In the genomic region with DNA sequence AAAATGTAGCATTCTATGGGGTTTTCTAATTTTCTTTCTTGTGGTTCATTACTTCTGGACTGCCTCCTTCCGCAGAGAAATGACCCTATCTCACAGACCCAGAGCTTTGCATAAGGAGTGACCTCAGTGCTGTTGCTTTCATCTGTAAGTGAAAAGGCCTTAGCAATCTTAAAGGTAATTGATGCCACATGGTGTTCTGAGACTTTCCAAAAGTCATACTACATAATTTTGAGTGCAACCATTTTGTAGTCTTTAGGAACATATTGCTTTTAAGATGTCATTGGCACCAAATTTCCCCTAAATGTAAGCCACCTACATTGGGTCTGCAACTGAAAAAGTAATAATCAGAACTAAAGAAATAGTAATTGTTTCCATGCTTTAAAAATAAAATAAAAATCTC, we compare ENCODE assay signal across 17 cellular contexts. TPM values are rescaled to one million over a fixed set of nuclear protein-coding genes. Genes with fewer than 3 reads are reported as not detected.
A peak's percentile ranks its signal among the peaks of the same experiment; 100 is the strongest.
DNase-seq lines count a peak whose midpoint lies in the region; ATAC-seq, FAIRE-seq and TF ChIP-seq lines count a peak whose summit lies in the region.
"Had no signal": no experiment of that assay in that cellular context is flagged by ENCODE, and none has a peak within 500 bp of the region (broad histone marks: within the 10 kb centered on the region; RNA-seq: fewer than 3 reads in every experiment).

No MANE protein-coding gene starts in this region.

- no peak for TF ChIP-seq POLR2A in GM12878 (IDR thresholded peaks at IDR 0.05; ENCODE audit: low read depth, low read length)

- H3K9me3 ChIP-seq in GM12878 (replicated peaks; ENCODE audit: control insufficient read depth, insufficient read depth, low read length) (no peaks in the 10 kb centered on the region; the same call in 1 of the 3 replicates), BE2C (no peaks in the 10 kb centered on the region)
- H3K9me3 ChIP-seq: upper lobe of right lung had no signal

- no peak overlapping the region for H3K4me2 ChIP-seq in GM12878 (ENCODE audit: control insufficient read depth, insufficient read depth)

- DNase-seq in GM12878 (ENCODE audit: low read depth, low spot score) = no peak
- no peak for DNase-seq in stimulated activated CD4-positive, alpha-beta T cell treated with anti-CD3 and anti-CD28 coated beads, Interleukin-2, amount 100 ng/mL, for 24 hours
- no peak for DNase-seq in NCI-H2171 (lab: John Stamatoyannopoulos, UW)
- DNase-seq in BE2C = no peak
- DNase-seq in dedifferentiated amniotic fluid mesenchymal stem cell (ENCODE audit: extremely low spot score) = no peak
- DNase-seq: activated CD4-positive, alpha-beta T cell treated with anti-CD3 and anti-CD28 coated beads for 48 hours; DMS153; effector CD4-positive, alpha-beta T cell; SHP77 treated with DMSO at 0.1 percent for 48 hours; upper lobe of right lung had no signal

- no peak overlapping the region for H3K9ac ChIP-seq in GM12878 (ENCODE audit: control insufficient read depth, insufficient read depth, low read length)

- H3K4me3 ChIP-seq in GM12878 (no peak overlapping the region), BE2C (ENCODE audit: low read depth, low read length) (no peak overlapping the region)
- H3K4me3 ChIP-seq: lung, upper lobe of right lung had no signal

- H3K27ac ChIP-seq in GM12878 (ENCODE audit: control insufficient read depth, insufficient read depth) = no peak overlapping the region
- H3K27ac ChIP-seq: upper lobe of right lung had no signal

- FAIRE-seq in GM12878 (lab: Jason Lieb, UNC) = peak; percentile 90
- FAIRE-seq: frontal cortex had no signal

- 0 out of 2 replicates have a peak, but pooled peaks have one; percentile 3 for TF ChIP-seq RAD21 in GM12878 (IDR thresholded peaks at IDR 0.05; ENCODE audit: insufficient read depth, low read depth, low read length)

- no peaks in the 10 kb centered on the region for H3K36me3 ChIP-seq in GM12878 (ENCODE audit: control insufficient read depth in 2 of 2, insufficient read depth in 2 of 2, low read length in 1 of 2)
- H3K36me3 ChIP-seq in BE2C = no peaks in the 10 kb centered on the region
- H3K36me3 ChIP-seq: upper lobe of right lung had no signal

- RAD21 ChIA-PET in GM12878 (lab: Charles Lee; ENCODE audit: unreplicated experiment) = no interaction called here

- H3K79me2 ChIP-seq in GM12878 (ENCODE audit: control insufficient read depth, insufficient read depth, low read length) = no peaks in the 10 kb centered on the region

- H3K27me3 ChIP-seq in GM12878 (replicated peaks in 1 of 2; ENCODE audit: control insufficient read depth in 2 of 2, insufficient read depth in 2 of 2, low read length in 1 of 2) (no peaks in the 10 kb centered on the region), BE2C (no peaks in the 10 kb centered on the region)
- H3K27me3 ChIP-seq: upper lobe of right lung had no signal

- SMC1A ChIA-PET in GM12878 (lab: Charles Lee; ENCODE audit: uncharacterized antibody, unreplicated experiment) = interaction anchor here (1.1 kb wide), 1 partner anchor 14 kb away, joined by 3 read pairs; no protein-coding TSS in a partner anchor

- intact Hi-C loops in GM12878 (cut with micrococcal nuclease; ENCODE audit: unreplicated experiment) = no loop called here

- peaks cover under 1% of the 10 kb centered on the region; the same call in 1 of the 2 replicates for H3K4me1 ChIP-seq in GM12878 (ENCODE audit: control insufficient read depth, insufficient read depth, low read length)
- H3K4me1 ChIP-seq in BE2C = no peaks in the 10 kb centered on the region
- H3K4me1 ChIP-seq: upper lobe of right lung had no signal

- TF ChIP-seq EP300 in GM12878 (IDR thresholded peaks at IDR 0.05; ENCODE audit: borderline replicate concordance in 1 of 2, control insufficient read depth in 1 of 2, low read depth in 2 of 2, low read length in 2 of 2) = no peak

- ATAC-seq in GM18520 (IDR thresholded peaks at IDR 0.05; ENCODE audit: unreplicated experiment) (peak; percentile 50), GM21381 (IDR thresholded peaks at IDR 0.05; ENCODE audit: unreplicated experiment) (peak; percentile 66), HG02885 (IDR thresholded peaks at IDR 0.05; ENCODE audit: poor library complexity, unreplicated experiment) (peak; percentile 88), GM12878 (peak; percentile 98)
- ATAC-seq: natural killer cell treated with Interleukin-12 subunit alpha and Interleukin-12 subunit beta and Interleukin-15 and Interleukin-18, amount 100 ng/mL, for 72 hours; upper lobe of right lung had no signal

- WGBS in GM12878 (ENCODE audit: insufficient coverage, insufficient replicate concordance, low lambda C conversion rate, missing lambda C conversion rate) = 48% methylated on average over 1 of the region's 1 CpG

- CTCF ChIA-PET in GM12878 (lab: Yijun Ruan, JAX) = no interaction called here

- BruUV-seq in GM12878 (replicated peaks; lab: Mats Ljungman, UMichigan) = no TSS peak

- POLR2A ChIA-PET in GM12878 (lab: Charles Lee) = no interaction called here

- no peak for TF ChIP-seq CTCF in GM12878 (IDR thresholded peaks at IDR 0.05 in 2 of 3, conservative IDR thresholded peaks at IDR 0.05 in 1 of 3; ENCODE audit: control insufficient read depth in 2 of 3, extremely low read depth in 1 of 3, insufficient read depth in 1 of 3, low read depth in 3 of 3, low read length in 3 of 3)
- TF ChIP-seq CTCF in BE2C (IDR thresholded peaks at IDR 0.05; ENCODE audit: low read depth, low read length) = no peak

- peak overlapping the region; percentile 9; the same call in 1 of the 2 replicates for H2AFZ ChIP-seq in GM12878 (ENCODE audit: control insufficient read depth, low read depth, low read length)

- in situ Hi-C loops in GM12878 (cut with MboI) = no loop called here

- no peaks in the 10 kb centered on the region for H4K20me1 ChIP-seq in GM12878 (ENCODE audit: control insufficient read depth, insufficient read depth)

TF ChIP-seq in GM12878, 131 proteins besides CTCF, POLR2A, EP300 and RAD21 (continues in another document):
- no peak for TF ChIP-seq FOXK2 (IDR thresholded peaks at IDR 0.05)
- peak; percentile 75 for TF ChIP-seq RUNX3 (IDR thresholded peaks at IDR 0.05; ENCODE audit: low read length)
- TF ChIP-seq CREM (IDR thresholded peaks at IDR 0.05; ENCODE audit: low read depth) = peak; percentile 59; the same call in 1 of the 2 replicates
- TF ChIP-seq JUNB (IDR thresholded peaks at IDR 0.05) = peak; percentile 34
- TF ChIP-seq SPI1 (IDR thresholded peaks at IDR 0.05; ENCODE audit: borderline replicate concordance, insufficient read depth, low read depth, low read length) = no peak
- TF ChIP-seq NFIC (IDR thresholded peaks at IDR 0.05; ENCODE audit: low read depth, low read length) = peak; percentile 88
- TF ChIP-seq, protein P1, sequence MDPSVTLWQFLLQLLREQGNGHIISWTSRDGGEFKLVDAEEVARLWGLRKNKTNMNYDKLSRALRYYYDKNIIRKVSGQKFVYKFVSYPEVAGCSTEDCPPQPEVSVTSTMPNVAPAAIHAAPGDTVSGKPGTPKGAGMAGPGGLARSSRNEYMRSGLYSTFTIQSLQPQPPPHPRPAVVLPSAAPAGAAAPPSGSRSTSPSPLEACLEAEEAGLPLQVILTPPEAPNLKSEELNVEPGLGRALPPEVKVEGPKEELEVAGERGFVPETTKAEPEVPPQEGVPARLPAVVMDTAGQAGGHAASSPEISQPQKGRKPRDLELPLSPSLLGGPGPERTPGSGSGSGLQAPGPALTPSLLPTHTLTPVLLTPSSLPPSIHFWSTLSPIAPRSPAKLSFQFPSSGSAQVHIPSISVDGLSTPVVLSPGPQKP (IDR thresholded peaks at IDR 0.05; ENCODE audit: low read depth, low read length) = no peak
- peak; percentile 67 for TF ChIP-seq MTA2 (IDR thresholded peaks at IDR 0.05; ENCODE audit: low read depth)
- 0 out of 2 replicates have a peak, but pooled peaks have one; percentile 22 for TF ChIP-seq CREB1 (IDR thresholded peaks at IDR 0.05; ENCODE audit: low read depth)
- TF ChIP-seq BCL11A (IDR thresholded peaks at IDR 0.05; ENCODE audit: low read depth, low read length) = peak; percentile 51; the same call in 1 of the 2 replicates
- peak; percentile 81; the same call in 1 of the 3 replicates for TF ChIP-seq POU2F2 (IDR thresholded peaks at IDR 0.05; ENCODE audit: borderline replicate concordance, low read depth, low read length)
- TF ChIP-seq, protein P2, sequence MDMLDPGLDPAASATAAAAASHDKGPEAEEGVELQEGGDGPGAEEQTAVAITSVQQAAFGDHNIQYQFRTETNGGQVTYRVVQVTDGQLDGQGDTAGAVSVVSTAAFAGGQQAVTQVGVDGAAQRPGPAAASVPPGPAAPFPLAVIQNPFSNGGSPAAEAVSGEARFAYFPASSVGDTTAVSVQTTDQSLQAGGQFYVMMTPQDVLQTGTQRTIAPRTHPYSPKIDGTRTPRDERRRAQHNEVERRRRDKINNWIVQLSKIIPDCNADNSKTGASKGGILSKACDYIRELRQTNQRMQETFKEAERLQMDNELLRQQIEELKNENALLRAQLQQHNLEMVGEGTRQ (IDR thresholded peaks at IDR 0.05; ENCODE audit: borderline replicate concordance, low read depth, low read length) = no peak
- TF ChIP-seq TCF3 (IDR thresholded peaks at IDR 0.05; ENCODE audit: borderline replicate concordance, insufficient read depth, low read depth, low read length) = no peak

RNA-seq across cellular contexts. Expression of a gene that starts 9.2 kb away (rescaled TPM):
- 4.8 and 6.2 TPM in 2 replicates for total RNA-seq in GM12878 (2013; cell fraction: nucleolus; rRNA removed)
- total RNA-seq in GM12878 (2014; rRNA removed) (0.11 and 0.16 TPM in 2 replicates), GM12878 (2014; rRNA removed; fragmentation: Illumina TruSeq; extraction: Trizol) (0.31 and 0.37 TPM in 2 replicates), GM12878 (2021) (0.11 and 0.18 TPM in 2 replicates)
- 0.42 TPM for polyA plus RNA-seq in GM12878 (2011; ENCODE audit: low read depth)
- polyA plus RNA-seq in GM12878 (2011; rRNA removed) (1.3 and 1.6 TPM in 2 replicates), GM12878 (2014; fragmentation: Illumina TruSeq; extraction: Trizol) (0.28 and 0.52 TPM in 2 replicates), GM12878 (2014; fragmentation: Nextera tagmentation; extraction: Ambion mirVana) (under 1 TPM in 1 of 2 experiments, not detected in 1; 0.27 TPM), GM12878 (2014; rRNA removed) (0.16 and 0.32 TPM in 2 replicates), GM12878 (2016; fragmentation: Nextera tagmentation; extraction: Ambion mirVana) (under 1 TPM; 0.23 to 0.54 TPM)
- polyA plus RNA-seq in GM12878 (2011; cell fraction: cytosol; rRNA removed) = 0.22 and 0.32 TPM in 2 replicates
- 1.7 and 2.8 TPM in 2 replicates for polyA plus RNA-seq in GM12878 (2011; cell fraction: nucleus; rRNA removed)
- polyA plus RNA-seq in GM12878 (2012) = 0.45 and 1.1 TPM in 2 replicates
- 0.21 and 0.66 TPM in 2 replicates for polyA minus RNA-seq in GM12878 (2011; rRNA and poly(A)+ RNA removed)
- polyA minus RNA-seq in GM12878 (2011; cell fraction: cytosol; rRNA and poly(A)+ RNA removed) = not detected in 2 replicates
- 0.48 TPM in 2 replicates for polyA minus RNA-seq in GM12878 (2011; cell fraction: nucleus; rRNA and poly(A)+ RNA removed)
- polyA plus RNA-seq in BE2C (2012; ENCODE audit: insufficient read depth, insufficient read length, low read depth) = 0.22 TPM
- total RNA-seq: frontal cortex, MCF 10A had no signal
